ENCODE assay signal across 8 cellular contexts in the genomic region with DNA sequence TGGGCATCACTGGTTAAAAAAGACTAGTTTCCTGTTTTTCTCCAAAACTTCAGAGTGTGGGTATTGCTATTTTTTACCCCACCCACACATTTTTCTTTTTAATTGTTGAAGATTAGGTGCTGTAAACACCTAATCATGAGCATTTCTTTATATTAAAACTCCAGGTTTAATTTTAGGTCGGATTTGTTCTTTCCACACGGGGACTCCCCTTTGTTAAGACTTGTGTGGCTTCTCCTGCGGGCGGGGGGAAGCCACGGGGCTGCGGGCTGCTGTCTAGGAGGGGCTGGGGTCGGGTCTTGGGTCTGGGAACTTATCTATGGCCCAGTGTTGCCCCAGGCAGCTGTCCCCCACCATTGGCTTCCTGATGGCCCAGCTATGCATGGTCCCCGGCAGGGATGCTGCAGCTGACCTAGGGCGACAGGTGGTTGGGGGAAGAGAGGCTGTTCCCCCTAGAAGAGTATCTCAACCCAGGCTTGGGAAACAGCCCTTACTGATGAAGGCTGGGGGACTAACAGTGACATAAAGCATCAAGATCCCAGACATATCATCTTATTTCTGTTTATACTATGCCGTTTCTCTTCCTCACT.
A peak's percentile ranks its signal among the peaks of the same experiment; 100 is the strongest.
DNase-seq lines count a peak whose midpoint lies in the region; ATAC-seq, FAIRE-seq and TF ChIP-seq lines count a peak whose summit lies in the region.

No MANE protein-coding gene starts in this region.

- no peak overlapping the region for H3K27ac ChIP-seq in kidney (ENCODE audit: low read depth in 2 of 2, low read length in 2 of 2)
- H3K27ac ChIP-seq in GM23248, result no peak overlapping the region

- H3K4me3 Mint-ChIP-seq in T-helper 2 cell treated with Interferon-gamma antibody and Interleukin-4, amounts not matched to agents 5 μg/mL and 100 μg/mL, for 36 hours, result peak overlapping the region; percentile 80
- H3K4me3 Mint-ChIP-seq in natural killer cell treated with Interleukin-12 subunit alpha and Interleukin-12 subunit beta and Interleukin-15 and Interleukin-18, amount 100 ng/mL, for 72 hours, result peak overlapping the region; percentile 81

- H3K36me3 Mint-ChIP-seq in T-helper 2 cell treated with Interferon-gamma antibody and Interleukin-4, amounts not matched to agents 5 μg/mL and 100 μg/mL, for 36 hours (ENCODE audit: low read depth), result peaks cover 12% of the 10 kb centered on the region
- peaks cover 18% of the 10 kb centered on the region for H3K36me3 Mint-ChIP-seq in natural killer cell treated with Interleukin-12 subunit alpha and Interleukin-12 subunit beta and Interleukin-15 and Interleukin-18, amount 100 ng/mL, for 72 hours

- H3K9me3 Mint-ChIP-seq in T-helper 2 cell treated with Interferon-gamma antibody and Interleukin-4, amounts not matched to agents 5 μg/mL and 100 μg/mL, for 36 hours, result no peaks in the 10 kb centered on the region
- peaks cover 4% of the 10 kb centered on the region for H3K9me3 Mint-ChIP-seq in natural killer cell treated with Interleukin-12 subunit alpha and Interleukin-12 subunit beta and Interleukin-15 and Interleukin-18, amount 100 ng/mL, for 72 hours

- no peak overlapping the region for H2AFZ ChIP-seq in GM23248

- no peak for TF ChIP-seq CTCF in kidney (IDR thresholded peaks at IDR 0.05; ENCODE audit: borderline replicate concordance, extremely low read depth, insufficient read depth)

- DNase-seq in T-helper 2 cell treated with Interferon-gamma antibody and Interleukin-4, amounts not matched to agents 5 μg/mL and 100 μg/mL, for 36 hours (ENCODE audit: low spot score), result no peak
- no peak for DNase-seq in natural killer cell treated with Interleukin-12 subunit alpha and Interleukin-12 subunit beta and Interleukin-15 and Interleukin-18, amount 100 ng/mL, for 72 hours (ENCODE audit: low spot score)
- DNase-seq in kidney (no peak), GM23248 (no peak)

- H3K27ac Mint-ChIP-seq in T-helper 2 cell treated with Interferon-gamma antibody and Interleukin-4, amounts not matched to agents 5 μg/mL and 100 μg/mL, for 36 hours, result peak overlapping the region; percentile 95
- peak overlapping the region; percentile 84 to 92 for H3K27ac Mint-ChIP-seq in natural killer cell treated with Interleukin-12 subunit alpha and Interleukin-12 subunit beta and Interleukin-15 and Interleukin-18, amount 100 ng/mL, for 72 hours

- in situ Hi-C loops in GM23248 (cut with MboI), result no loop called here

- H3K4me1 Mint-ChIP-seq in T-helper 2 cell treated with Interferon-gamma antibody and Interleukin-4, amounts not matched to agents 5 μg/mL and 100 μg/mL, for 36 hours (ENCODE audit: low read depth), result peaks cover 67% of the 10 kb centered on the region
- H3K4me1 Mint-ChIP-seq in natural killer cell treated with Interleukin-12 subunit alpha and Interleukin-12 subunit beta and Interleukin-15 and Interleukin-18, amount 100 ng/mL, for 72 hours (ENCODE audit: low read depth in 2 of 2), result peaks cover 57 to 65% of the 10 kb centered on the region in 2 donors

- no peaks in the 10 kb centered on the region for H3K36me3 ChIP-seq in kidney (ENCODE audit: control insufficient read depth in 1 of 2, insufficient read depth in 2 of 2, low read length in 2 of 2)
- 0 out of 2 replicates have a peak, but pooled peaks cover 6% of the 10 kb centered on the region for H3K36me3 ChIP-seq in GM23248 (ENCODE audit: low read depth)

- H3K4me3 ChIP-seq in kidney (ENCODE audit: low read length in 2 of 2) (no peak overlapping the region), GM23248 (no peak overlapping the region)

- intact Hi-C loops in kidney (cut with DNase I), result no loop called here

- 91 to 98% methylated on average over 6 to 10 of the region's 10 CpGs for WGBS in GM23248 (ENCODE audit: low coverage in 1 of 2, low lambda C conversion rate in 2 of 2, missing lambda C conversion rate in 2 of 2), 2 experiments

- FAIRE-seq in kidney (lab: Jason Lieb, UNC), result no peak

- H3K27me3 ChIP-seq in GM23248 (replicated peaks; ENCODE audit: insufficient read depth), result no peaks in the 10 kb centered on the region

- H3K9me3 ChIP-seq in kidney (ENCODE audit: control insufficient read depth in 1 of 2, low read length in 2 of 2), result no peaks in the 10 kb centered on the region
- no peaks in the 10 kb centered on the region for H3K9me3 ChIP-seq in GM23248 (ENCODE audit: low read depth)

- H3K9me2 ChIP-seq in GM23248 (ENCODE audit: insufficient read depth), result no peaks in the 10 kb centered on the region

- H4K20me1 ChIP-seq in GM23248 (ENCODE audit: insufficient read depth), result no peaks in the 10 kb centered on the region; the same call in 1 of the 2 replicates

- ATAC-seq in GM18511 (IDR thresholded peaks at IDR 0.05; ENCODE audit: unreplicated experiment) (peak; percentile 17), HG02678 (IDR thresholded peaks at IDR 0.05; ENCODE audit: unreplicated experiment) (peak; percentile 19), GM19467 (IDR thresholded peaks at IDR 0.05; ENCODE audit: unreplicated experiment) (no peak), GM18868 (IDR thresholded peaks at IDR 0.05; ENCODE audit: unreplicated experiment) (no peak)
- ATAC-seq in natural killer cell treated with Interleukin-12 subunit alpha and Interleukin-12 subunit beta and Interleukin-15 and Interleukin-18, amount 100 ng/mL, for 72 hours, result peak; percentile 12 to 44

- no peak overlapping the region for H3K4me2 ChIP-seq in GM23248 (ENCODE audit: unreplicated experiment)

- H3K9ac ChIP-seq in kidney (ENCODE audit: low read length in 2 of 2) (no peak overlapping the region), GM23248 (no peak overlapping the region)

- 0 out of 2 replicates have a peak, but pooled peaks cover 5% of the 10 kb centered on the region for H3F3A ChIP-seq in GM23248 (ENCODE audit: insufficient read depth)

- H3K4me1 ChIP-seq in kidney (ENCODE audit: control insufficient read depth in 1 of 2, insufficient read depth in 1 of 2, low read depth in 1 of 2, low read length in 2 of 2) (peaks cover 0 to 5% of the 10 kb centered on the region in 2 donors), GM23248 (ENCODE audit: insufficient read depth) (no peaks in the 10 kb centered on the region; the same call in 1 of the 2 replicates)

- peaks cover 94% of the 10 kb centered on the region for H3K79me2 ChIP-seq in GM23248 (ENCODE audit: insufficient read depth)

- no peaks in the 10 kb centered on the region for H3K27me3 Mint-ChIP-seq in T-helper 2 cell treated with Interferon-gamma antibody and Interleukin-4, amounts not matched to agents 5 μg/mL and 100 μg/mL, for 36 hours (ENCODE audit: low read depth)
- no peaks in the 10 kb centered on the region for H3K27me3 Mint-ChIP-seq in natural killer cell treated with Interleukin-12 subunit alpha and Interleukin-12 subunit beta and Interleukin-15 and Interleukin-18, amount 100 ng/mL, for 72 hours

Comparison
In these comparisons a context has a peak if more than half of its experiments do, and no peak if none do; other contexts are left out.
1. ATAC-seq: peak in GM18511 (single experiment), HG02678 (single experiment) and natural killer cell treated with Interleukin-12 subunit alpha and Interleukin-12 subunit beta and Interleukin-15 and Interleukin-18, amount 100 ng/mL, for 72 hours (2 of 2); none in GM19467 (single experiment) and GM18868 (single experiment).